29 cellular contexts compared by ENCODE assay signal in genomic region chr4:236028-236427, GRCh38.
DNase-seq lines count a peak whose midpoint lies in the region; ATAC-seq and TF ChIP-seq lines count a peak whose summit lies in the region.
"Had no signal": no experiment of that assay in that cellular context is flagged by ENCODE, and none has a peak within 500 bp of the region (broad histone marks: within the 10 kb centered on the region; RNA-seq: fewer than 3 reads in every experiment).

No MANE protein-coding gene starts in this region.

- no peaks in the 10 kb centered on the region for H3K36me3 Mint-ChIP-seq in central memory CD8-positive, alpha-beta T cell (ENCODE audit: insufficient read depth)
- peaks cover 0 to 9% (median 3%) of the 10 kb centered on the region in 5 donors for H3K36me3 Mint-ChIP-seq in naive thymus-derived CD4-positive, alpha-beta T cell
- H3K36me3 Mint-ChIP-seq in glutamatergic neuron (ENCODE audit: unreplicated experiment): peaks cover 10% of the 10 kb centered on the region
- H3K36me3 Mint-ChIP-seq: CD4-positive, alpha-beta memory T cell had no signal

- H3K9me3 Mint-ChIP-seq in central memory CD8-positive, alpha-beta T cell: no peaks in the 10 kb centered on the region
- peaks cover under 1 to 9% of the 10 kb centered on the region in 2 donors for H3K9me3 Mint-ChIP-seq in stimulated activated naive CD8-positive, alpha-beta T cell treated with anti-CD3 and anti-CD28 coated beads, Interleukin-15, amount 100 ng/mL, for 72 hours
- H3K9me3 Mint-ChIP-seq in naive thymus-derived CD4-positive, alpha-beta T cell: peaks cover 0 to 22% (median 3%) of the 10 kb centered on the region in 11 donors
- peaks cover 5% of the 10 kb centered on the region for H3K9me3 Mint-ChIP-seq in glutamatergic neuron (ENCODE audit: unreplicated experiment)

- H3K9me3 ChIP-seq in mammary epithelial cell (replicated peaks; ENCODE audit: insufficient read depth, low read length): peaks cover 9% of the 10 kb centered on the region
- H3K9me3 ChIP-seq in breast epithelium: peaks cover 8 to 20% of the 10 kb centered on the region in 2 donors
- no peaks in the 10 kb centered on the region for H3K9me3 ChIP-seq in naive thymus-derived CD4-positive, alpha-beta T cell (ENCODE audit: control insufficient read depth in 2 of 3, low read length in 3 of 3)
- H3K9me3 ChIP-seq: HAP-1 had no signal

- no peaks in the 10 kb centered on the region for H3K4me1 ChIP-seq in mammary epithelial cell (ENCODE audit: insufficient read depth, low read length)
- H3K4me1 ChIP-seq in breast epithelium: no peaks in the 10 kb centered on the region
- no peaks in the 10 kb centered on the region for H3K4me1 ChIP-seq in naive thymus-derived CD4-positive, alpha-beta T cell (ENCODE audit: control insufficient read depth in 2 of 2, insufficient read depth in 2 of 2, low read length in 2 of 2)
- H3K4me1 ChIP-seq: A549, HAP-1 had no signal

- TF ChIP-seq POLR2A in breast epithelium (IDR thresholded peaks at IDR 0.05): no peak

- no peaks in the 10 kb centered on the region for H3K36me3 ChIP-seq in mammary epithelial cell (ENCODE audit: insufficient read depth, low read length)
- H3K36me3 ChIP-seq in breast epithelium: no peaks in the 10 kb centered on the region
- H3K36me3 ChIP-seq in naive thymus-derived CD4-positive, alpha-beta T cell (ENCODE audit: control insufficient read depth in 2 of 3, insufficient read depth in 3 of 3, low read length in 3 of 3): no peaks in the 10 kb centered on the region
- H3K36me3 ChIP-seq: HAP-1 had no signal

- POLR2A ChIA-PET in naive thymus-derived CD4-positive, alpha-beta T cell (lab: Charles Lee): no interaction called here

- CTCF ChIA-PET in mammary epithelial cell (lab: Charles Lee; ENCODE audit: low non-redundant PET): no interaction called here
- CTCF ChIA-PET in naive thymus-derived CD4-positive, alpha-beta T cell (lab: Charles Lee): no interaction called here

- H3K27me3 ChIP-seq in mammary epithelial cell (ENCODE audit: insufficient read depth, low read length) (no peaks in the 10 kb centered on the region), breast epithelium (no peaks in the 10 kb centered on the region)
- H3K27me3 ChIP-seq in naive thymus-derived CD4-positive, alpha-beta T cell (ENCODE audit: control insufficient read depth in 2 of 2, insufficient read depth in 2 of 2, low read length in 2 of 2): no peaks in the 10 kb centered on the region

- peak overlapping the region; percentile 44 for H3K27ac Mint-ChIP-seq in central memory CD8-positive, alpha-beta T cell (ENCODE audit: low read depth)
- H3K27ac Mint-ChIP-seq in stimulated activated naive CD8-positive, alpha-beta T cell treated with anti-CD3 and anti-CD28 coated beads, Interleukin-15, amount 100 ng/mL, for 72 hours: no peak overlapping the region
- H3K27ac Mint-ChIP-seq in naive thymus-derived CD4-positive, alpha-beta T cell: no peak overlapping the region
- no peak overlapping the region for H3K27ac Mint-ChIP-seq in glutamatergic neuron (ENCODE audit: unreplicated experiment)
- H3K27ac Mint-ChIP-seq: CD4-positive, alpha-beta memory T cell; HFFc6; IgD-negative memory B cell had no signal

- no peaks in the 10 kb centered on the region for H3K79me2 ChIP-seq in mammary epithelial cell (ENCODE audit: insufficient read depth, low read length)

- no peak overlapping the region for H2AFZ ChIP-seq in mammary epithelial cell (ENCODE audit: low read depth, low read length)

- in situ Hi-C loops in mammary epithelial cell (cut with MboI; ENCODE audit: low sequenced_read_pairs in 2 of 2): no loop called here

- dilution Hi-C loops in mammary epithelial cell (cut with HindIII; ENCODE audit: low sequenced_read_pairs): no loop called here

- DNase-seq in mammary epithelial cell (peak; percentile 70), breast epithelium (ENCODE audit: low spot score in 2 of 2) (no peak), kidney tubule cell (ENCODE audit: low spot score) (peak; percentile 17), HuH-7 (ENCODE audit: low spot score) (no peak), glutamatergic neuron (no peak)
- no peak for DNase-seq in central memory CD8-positive, alpha-beta T cell (ENCODE audit: low spot score in 2 of 2)
- no peak for DNase-seq in stimulated activated naive CD8-positive, alpha-beta T cell treated with anti-CD3 and anti-CD28 coated beads, Interleukin-15, amount 100 ng/mL, for 72 hours
- no peak for DNase-seq in naive thymus-derived CD4-positive, alpha-beta T cell
- DNase-seq: C1 segment of cervical spinal cord; CD4-positive, alpha-beta memory T cell; COR-L47; DMS79; EL; GDM1; GOT3; HFFc6; MM.1S; NCI-H2029; NCI-H446; NCI-H524 treated with DMSO at 0.1 percent for 48 hours; NCI-H774; PC-3; RPMI8226; SHP77 had no signal

- H3K27ac ChIP-seq in mammary epithelial cell (ENCODE audit: insufficient read depth, low read depth, low read length): no peak overlapping the region
- no peak overlapping the region for H3K27ac ChIP-seq in breast epithelium
- H3K27ac ChIP-seq in naive thymus-derived CD4-positive, alpha-beta T cell (ENCODE audit: low read depth, low read length): no peak overlapping the region
- H3K27ac ChIP-seq: A549, KMS-11 had no signal

- no peak overlapping the region for H3K4me3 ChIP-seq in mammary epithelial cell (replicated peaks in 1 of 3; ENCODE audit: insufficient read depth in 1 of 3, low read depth in 2 of 3, low read length in 3 of 3)
- no peak overlapping the region for H3K4me3 ChIP-seq in breast epithelium
- no peak overlapping the region for H3K4me3 ChIP-seq in naive thymus-derived CD4-positive, alpha-beta T cell (ENCODE audit: low read length)
- H3K4me3 ChIP-seq: A549, GM12878, HAP-1 had no signal

- H3K4me3 Mint-ChIP-seq in central memory CD8-positive, alpha-beta T cell: no peak overlapping the region
- no peak overlapping the region for H3K4me3 Mint-ChIP-seq in stimulated activated naive CD8-positive, alpha-beta T cell treated with anti-CD3 and anti-CD28 coated beads, Interleukin-15, amount 100 ng/mL, for 72 hours
- H3K4me3 Mint-ChIP-seq in naive thymus-derived CD4-positive, alpha-beta T cell: no peak overlapping the region
- no peak overlapping the region for H3K4me3 Mint-ChIP-seq in glutamatergic neuron (ENCODE audit: unreplicated experiment)
- H3K4me3 Mint-ChIP-seq: CD4-positive, alpha-beta memory T cell; HFFc6; IgD-negative memory B cell had no signal

- no peak for ATAC-seq in central memory CD8-positive, alpha-beta T cell (replicated peaks; ENCODE audit: extremely low read depth, poor library complexity, severe bottlenecking)
- peak; percentile 85 for ATAC-seq in stimulated activated naive CD8-positive, alpha-beta T cell treated with anti-CD3 and anti-CD28 coated beads, Interleukin-15, amount 100 ng/mL, for 72 hours
- ATAC-seq in naive thymus-derived CD4-positive, alpha-beta T cell: no peak
- ATAC-seq: A549, GM12878, PC-3 had no signal

- intact Hi-C loops in mammary epithelial cell (cut with micrococcal nuclease) (no loop called here), breast epithelium (cut with DNase I; ENCODE audit: low total_unique reads) (no loop called here)
- intact Hi-C loops in naive thymus-derived CD4-positive, alpha-beta T cell (cut with micrococcal nuclease): no loop called here

- H4K20me1 ChIP-seq in mammary epithelial cell (ENCODE audit: insufficient read depth, low read length): no peaks in the 10 kb centered on the region

- WGBS in mammary epithelial cell (ENCODE audit: low coverage, missing lambda C conversion rate): 92% methylated on average over 2 of the region's 2 CpGs

- TF ChIP-seq CTCF in mammary epithelial cell (conservative IDR thresholded peaks at IDR 0.05 in 1 of 2, IDR thresholded peaks at IDR 0.05 in 1 of 2; ENCODE audit: extremely low read depth in 1 of 2, insufficient read depth in 1 of 2, low read depth in 1 of 2, low read length in 2 of 2) (no peak), breast epithelium (IDR thresholded peaks at IDR 0.05) (no peak), glutamatergic neuron (IDR thresholded peaks at IDR 0.05; ENCODE audit: partially characterized antibody, unreplicated experiment) (no peak)

- H3K4me2 ChIP-seq in mammary epithelial cell (ENCODE audit: insufficient read depth, low read depth, low read length): no peak overlapping the region
- H3K4me2 ChIP-seq: A549, KMS-11 had no signal

- H3K4me1 Mint-ChIP-seq in central memory CD8-positive, alpha-beta T cell: peaks cover 7% of the 10 kb centered on the region
- H3K4me1 Mint-ChIP-seq in stimulated activated naive CD8-positive, alpha-beta T cell treated with anti-CD3 and anti-CD28 coated beads, Interleukin-15, amount 100 ng/mL, for 72 hours: peaks cover 9% of the 10 kb centered on the region
- peaks cover 0 to 8% (median under 1%) of the 10 kb centered on the region in 7 donors for H3K4me1 Mint-ChIP-seq in naive thymus-derived CD4-positive, alpha-beta T cell
- H3K4me1 Mint-ChIP-seq in glutamatergic neuron (ENCODE audit: low read depth, unreplicated experiment): no peaks in the 10 kb centered on the region
- H3K4me1 Mint-ChIP-seq: IgD-negative memory B cell had no signal

- no peaks in the 10 kb centered on the region for H3K27me3 Mint-ChIP-seq in central memory CD8-positive, alpha-beta T cell
- H3K27me3 Mint-ChIP-seq in stimulated activated naive CD8-positive, alpha-beta T cell treated with anti-CD3 and anti-CD28 coated beads, Interleukin-15, amount 100 ng/mL, for 72 hours: no peaks in the 10 kb centered on the region
- H3K27me3 Mint-ChIP-seq in naive thymus-derived CD4-positive, alpha-beta T cell: no peaks in the 10 kb centered on the region
- H3K27me3 Mint-ChIP-seq in glutamatergic neuron (ENCODE audit: unreplicated experiment): no peaks in the 10 kb centered on the region
- H3K27me3 Mint-ChIP-seq: CD4-positive, alpha-beta memory T cell; IgD-negative memory B cell had no signal

- H3K9ac ChIP-seq in mammary epithelial cell (ENCODE audit: insufficient read depth, low read length): no peak overlapping the region
- H3K9ac ChIP-seq: KMS-11 had no signal

- BruUV-seq in mammary epithelial cell (replicated peaks; lab: Mats Ljungman, UMichigan): no TSS peak

Comparison
In these comparisons a context has a peak if more than half of its experiments do, and no peak if none do; other contexts are left out.
1. DNase-seq: peak in mammary epithelial cell (single experiment) and kidney tubule cell (single experiment); none in breast epithelium (0 of 2), central memory CD8-positive, alpha-beta T cell (0 of 2), stimulated activated naive CD8-positive, alpha-beta T cell treated with anti-CD3 and anti-CD28 coated beads, Interleukin-15, amount 100 ng/mL, for 72 hours (0 of 2), naive thymus-derived CD4-positive, alpha-beta T cell (0 of 9), HuH-7 (single experiment) and glutamatergic neuron (single experiment).